In genomic region chr18:46550609-46551008, GRCh38 we compare ENCODE assay signal across 10 cellular contexts.
"Had no signal": no experiment of that assay in that cellular context is flagged by ENCODE, and none has a peak within 500 bp of the region (broad histone marks: within the 10 kb centered on the region; RNA-seq: fewer than 3 reads in every experiment).

No MANE protein-coding gene starts in this region.

- ATAC-seq: GM23338, HCT116 had no signal

- DNase-seq: GM23248, GOT3, H7, H9, HCEC 1CT, HFFc6 had no signal

- H3K4me2 ChIP-seq: GM23338 had no signal

- H3K9ac ChIP-seq: GM23248 had no signal

- H3K9me3 ChIP-seq: HAP-1 had no signal

- H3K36me3 ChIP-seq: HAP-1 had no signal

- H3K4me3 ChIP-seq: GM23248, GM23338, HAP-1 had no signal

- H3K27ac ChIP-seq: GM23248 had no signal

- H3K4me1 ChIP-seq: HAP-1 had no signal

- H2AFZ ChIP-seq: GM23248, GM23338 had no signal

- FAIRE-seq: H54 had no signal
